ENCODE assay signal across 19 cellular contexts in genomic region chr22:36196254-36197064, GRCh38. TPM values are rescaled to one million over a fixed set of nuclear protein-coding genes. Genes with fewer than 3 reads are reported as not detected.
DNase-seq lines count a peak whose midpoint lies in the region; ATAC-seq, FAIRE-seq and TF ChIP-seq lines count a peak whose summit lies in the region.
"Had no signal": no experiment of that assay in that cellular context is flagged by ENCODE, and none has a peak within 500 bp of the region (broad histone marks: within the 10 kb centered on the region; RNA-seq: fewer than 3 reads in every experiment).

No MANE protein-coding gene starts in this region.

- H3K9ac ChIP-seq in mesenchymal stem cell (ENCODE audit: low read length) (peak overlapping the region; percentile 57), skeletal muscle tissue (ENCODE audit: low read depth in 1 of 3, low read length in 3 of 3) (no peak overlapping the region), kidney (ENCODE audit: low read length in 2 of 2) (peak overlapping the region in 1 of 2 donors; percentile 34)

- H3K79me1 ChIP-seq in mesenchymal stem cell (replicated peaks; ENCODE audit: low read length, poor library complexity, severe bottlenecking): no peaks in the 10 kb centered on the region

- intact Hi-C loops in kidney (cut with DNase I) (no loop called here), aorta (cut with DNase I) (loop anchor here in 1 of 2 donors (5.0 kb wide), 2 partner anchors 41 to 81 kb away; partner anchors contain the start of gene APOL2)

- peak overlapping the region; percentile 74 for H4K8ac ChIP-seq in mesenchymal stem cell (ENCODE audit: low read length)

- H2BK120ac ChIP-seq in mesenchymal stem cell (ENCODE audit: low read depth, low read length): no peak overlapping the region

- no peaks in the 10 kb centered on the region for H3K36me3 ChIP-seq in SJCRH30
- H3K36me3 ChIP-seq in mesenchymal stem cell (ENCODE audit: control insufficient read depth in 1 of 2, insufficient read depth in 2 of 2, low read depth in 1 of 2, low read length in 2 of 2): no peaks in the 10 kb centered on the region
- H3K36me3 ChIP-seq in skeletal muscle tissue (ENCODE audit: control insufficient read depth in 3 of 3, insufficient read depth in 3 of 3, low read length in 3 of 3): no peaks in the 10 kb centered on the region
- H3K36me3 ChIP-seq in kidney (ENCODE audit: control insufficient read depth in 1 of 2, insufficient read depth in 2 of 2, low read length in 2 of 2): no peaks in the 10 kb centered on the region
- H3K36me3 ChIP-seq in aorta (ENCODE audit: control insufficient read depth in 1 of 2, insufficient read depth in 2 of 2, low read length in 1 of 2): no peaks in the 10 kb centered on the region
- H3K36me3 ChIP-seq: thoracic aorta had no signal

- no peak for FAIRE-seq in kidney (lab: Jason Lieb, UNC)

- no peak overlapping the region for H2AK5ac ChIP-seq in mesenchymal stem cell (ENCODE audit: low read length, severe bottlenecking)

- peaks cover 19% of the 10 kb centered on the region for H3K4me1 ChIP-seq in SJCRH30
- H3K4me1 ChIP-seq in mesenchymal stem cell (ENCODE audit: control insufficient read depth, insufficient read depth, low read depth, low read length): peaks cover 13% of the 10 kb centered on the region
- H3K4me1 ChIP-seq in skeletal muscle tissue (ENCODE audit: control insufficient read depth in 3 of 3, insufficient read depth in 3 of 3, low read length in 3 of 3): peaks cover 29 to 35% (median 30%) of the 10 kb centered on the region in 3 donors
- peaks cover 17 to 19% of the 10 kb centered on the region in 2 donors for H3K4me1 ChIP-seq in kidney (ENCODE audit: control insufficient read depth in 1 of 2, insufficient read depth in 1 of 2, low read depth in 1 of 2, low read length in 2 of 2)
- H3K4me1 ChIP-seq in aorta (ENCODE audit: control insufficient read depth in 1 of 2, insufficient read depth in 2 of 2, low read length in 2 of 2): no peaks in the 10 kb centered on the region

- WGBS in mesenchymal stem cell: 55% methylated on average over 5 of the region's 6 CpGs
- WGBS in aorta, 2 donors: 69 to 70% methylated on average over 6 of the region's 6 CpGs

- no peak for ATAC-seq in aorta (ENCODE audit: low FRiP score)

- H2AFZ ChIP-seq in mesenchymal stem cell (ENCODE audit: low read depth, low read length): no peak overlapping the region

- no peak overlapping the region for H3K4me2 ChIP-seq in mesenchymal stem cell (ENCODE audit: low read length, poor library complexity, severe bottlenecking)

- no peak overlapping the region for H3K23ac ChIP-seq in mesenchymal stem cell (ENCODE audit: low read length in 2 of 2)

- no peak for TF ChIP-seq CTCF in kidney (IDR thresholded peaks at IDR 0.05; ENCODE audit: borderline replicate concordance, extremely low read depth, insufficient read depth)

- no peak overlapping the region for H3K4ac ChIP-seq in mesenchymal stem cell (ENCODE audit: low read depth in 1 of 2, low read length in 2 of 2)

- H3K27me3 ChIP-seq in SJCRH30 (no peaks in the 10 kb centered on the region), mesenchymal stem cell (ENCODE audit: control insufficient read depth in 1 of 2, insufficient read depth in 1 of 2, low read length in 2 of 2) (no peaks in the 10 kb centered on the region), skeletal muscle tissue (ENCODE audit: control insufficient read depth in 3 of 3, insufficient read depth in 3 of 3, low read length in 3 of 3) (no peaks in the 10 kb centered on the region), aorta (ENCODE audit: control insufficient read depth in 1 of 2, insufficient read depth in 2 of 2, low read length in 1 of 2) (no peaks in the 10 kb centered on the region)

- H2BK15ac ChIP-seq in mesenchymal stem cell (ENCODE audit: low read depth, poor library complexity, severe bottlenecking): peak overlapping the region; percentile 75

- no peaks in the 10 kb centered on the region for H3K9me3 ChIP-seq in SJCRH30 (replicated peaks)
- H3K9me3 ChIP-seq in mesenchymal stem cell (ENCODE audit: control insufficient read depth, low read length): no peaks in the 10 kb centered on the region
- no peaks in the 10 kb centered on the region for H3K9me3 ChIP-seq in skeletal muscle tissue (ENCODE audit: control insufficient read depth in 3 of 3, low read length in 3 of 3)
- no peaks in the 10 kb centered on the region for H3K9me3 ChIP-seq in kidney (ENCODE audit: control insufficient read depth in 1 of 2, low read length in 2 of 2)
- no peaks in the 10 kb centered on the region for H3K9me3 ChIP-seq in aorta (ENCODE audit: control insufficient read depth, low read length)
- H3K9me3 ChIP-seq: thoracic aorta had no signal

- H3K27ac ChIP-seq in SJCRH30: no peak overlapping the region
- no peak overlapping the region for H3K27ac ChIP-seq in mesenchymal stem cell (ENCODE audit: low read length, poor library complexity, severe bottlenecking)
- H3K27ac ChIP-seq in skeletal muscle tissue (ENCODE audit: low read depth, low read length): peak overlapping the region; percentile 52
- H3K27ac ChIP-seq in kidney (ENCODE audit: low read depth in 2 of 2, low read length in 2 of 2): no peak overlapping the region
- no peak overlapping the region for H3K27ac ChIP-seq in aorta (ENCODE audit: low read depth in 1 of 2, low read length in 2 of 2)

- DNase-seq in COR-L47 (lab: John Stamatoyannopoulos, UW) (peak; percentile 12), SJCRH30 (no peak), mesenchymal stem cell (no peak), kidney (no peak), anterior cingulate cortex (lab: John Stamatoyannopoulos, UW) (no peak), aorta (no peak)
- DNase-seq in stimulated activated CD4-positive, alpha-beta T cell treated with anti-CD3 and anti-CD28 coated beads, Interleukin-2, amount 100 ng/mL, for 48 hours: no peak
- DNase-seq: activated B cell treated with CpG ODN at 0.5 μM for 24 hours; activated CD8-positive, alpha-beta memory T cell treated with anti-CD3 and anti-CD28 coated beads, Interleukin-2, amount 10 ng/mL, durations not matched to agents 7 days and 5 days; activated naive CD4-positive, alpha-beta T cell treated with Interleukin-2 at 50 U/mL for 16 hours; DMS 273 treated with DMSO at 0.1 percent for 48 hours; NCI-H2081; NCI-H748 treated with DMSO at 0.1 percent for 48 hours; T-helper 1 cell had no signal

- peak overlapping the region in 1 of 2 experiments; percentile 38 for H2BK12ac ChIP-seq in mesenchymal stem cell (ENCODE audit: low read length in 2 of 2)

- no peak overlapping the region for H3K14ac ChIP-seq in mesenchymal stem cell (ENCODE audit: low read length in 2 of 2)

- no peak overlapping the region for H2BK5ac ChIP-seq in mesenchymal stem cell (ENCODE audit: low read depth, low read length, poor library complexity, severe bottlenecking)

- 0 out of 2 replicates have a peak overlapping the region, but pooled peaks have one; percentile 1 for H3K4me3 ChIP-seq in SJCRH30
- H3K4me3 ChIP-seq in mesenchymal stem cell (ENCODE audit: insufficient read depth in 1 of 2, low read depth in 1 of 2, low read length in 2 of 2): no peak overlapping the region
- H3K4me3 ChIP-seq in skeletal muscle tissue (ENCODE audit: low read length in 3 of 3): no peak overlapping the region
- no peak overlapping the region for H3K4me3 ChIP-seq in kidney (ENCODE audit: low read length in 2 of 2)
- H3K4me3 ChIP-seq in aorta (ENCODE audit: low read length in 2 of 2): no peak overlapping the region
- H3K4me3 ChIP-seq: thoracic aorta had no signal

- H4K91ac ChIP-seq in mesenchymal stem cell (ENCODE audit: low read length): no peak overlapping the region

- no peak overlapping the region for H3K18ac ChIP-seq in mesenchymal stem cell (ENCODE audit: low read depth in 1 of 2, low read length in 2 of 2)

RNA-seq across cellular contexts. Expression of gene APOL4, which starts 5.2 kb away (rescaled TPM):
- 0.10 TPM in 1 of 2 replicates, not detected in the other for total RNA-seq in SJCRH30 (2014; rRNA removed; shearing (Covaris generic))
- not detected for polyA plus RNA-seq in mesenchymal stem cell (2013, experiment 1 of 2)
- not detected for polyA plus RNA-seq in mesenchymal stem cell (2013, experiment 2 of 2)
- total RNA-seq in skeletal muscle tissue: 21.4 TPM
- 8.7 TPM for total RNA-seq in kidney
- 6.1 TPM for polyA plus RNA-seq in kidney (ENCODE audit: insufficient read depth, low read depth, low replicate concordance)
- 10 to 100 TPM in 1 of 2 donors, 1 to 10 TPM in 1; 7.0 to 10.5 TPM for total RNA-seq in aorta
- 1 to 10 TPM in 1 of 2 donors, under 1 TPM in 1; 0.82 to 1.8 TPM for polyA plus RNA-seq in aorta
- total RNA-seq: activated B cell treated with CpG ODN at 0.5 μM for 24 hours, B cell, RPMI7951 had no signal

RNA-seq across cellular contexts. Expression of gene APOL3, which starts 35.9 kb away (rescaled TPM):
- 0.08 TPM in 1 of 2 replicates, not detected in the other for total RNA-seq in SJCRH30 (2014; rRNA removed; shearing (Covaris generic))
- 4.5 TPM for polyA plus RNA-seq in mesenchymal stem cell (2013, experiment 1 of 2)
- polyA plus RNA-seq in mesenchymal stem cell (2013, experiment 2 of 2): 4.5 TPM
- total RNA-seq in skeletal muscle tissue (13.6 TPM), kidney (43.7 TPM), aorta (100 to 1,000 TPM in 1 of 2 donors, 10 to 100 TPM in 1; 67.7 to 113 TPM)
- polyA plus RNA-seq in kidney (ENCODE audit: insufficient read depth, low read depth, low replicate concordance) (25.1 TPM), aorta (10 to 100 TPM; 40.2 to 58.8 TPM)
- total RNA-seq: bronchial epithelial cell had no signal

RNA-seq across cellular contexts. Expression of gene APOL2, which starts 42.9 kb away (rescaled TPM):
- 1.1 and 1.9 TPM in 2 replicates for total RNA-seq in SJCRH30 (2014; rRNA removed; shearing (Covaris generic))
- 28.5 TPM for polyA plus RNA-seq in mesenchymal stem cell (2013, experiment 1 of 2)
- polyA plus RNA-seq in mesenchymal stem cell (2013, experiment 2 of 2): 29.7 TPM
- 21.4 TPM for total RNA-seq in skeletal muscle tissue
- 48.8 TPM for total RNA-seq in kidney
- polyA plus RNA-seq in kidney (ENCODE audit: insufficient read depth, low read depth, low replicate concordance): 34.8 TPM
- 10 to 100 TPM; 42.0 to 62.8 TPM for total RNA-seq in aorta
- polyA plus RNA-seq in aorta: 10 to 100 TPM; 26.4 to 30.6 TPM

RNA-seq across cellular contexts. Expression of gene APOL1, which starts 56.5 kb away (rescaled TPM):
- 0.12 and 0.30 TPM in 2 replicates for total RNA-seq in SJCRH30 (2014; rRNA removed; shearing (Covaris generic))
- polyA plus RNA-seq in mesenchymal stem cell (2013, experiment 1 of 2): 19.4 TPM
- polyA plus RNA-seq in mesenchymal stem cell (2013, experiment 2 of 2): 18.7 TPM
- total RNA-seq in skeletal muscle tissue (4.7 TPM), kidney (160 TPM), aorta (10 to 100 TPM; 50.0 to 74.0 TPM)
- polyA plus RNA-seq in kidney (ENCODE audit: insufficient read depth, low read depth, low replicate concordance) (51.8 TPM), aorta (10 to 100 TPM; 14.1 to 36.5 TPM)

Comparison
In these comparisons a context has a peak if more than half of its experiments do, and no peak if none do; other contexts are left out.
1. RNA of gene APOL3, which starts 35.9 kb away (total RNA-seq): 67.7 to 113 TPM in aorta, 43.7 TPM in kidney (single experiment) and 13.6 TPM in skeletal muscle tissue (single experiment); 0.08 TPM in SJCRH30; every median in the first group is over 10 times any median in the second.